Comparison of ENCODE assay signal across 11 cellular contexts in the genomic region with DNA sequence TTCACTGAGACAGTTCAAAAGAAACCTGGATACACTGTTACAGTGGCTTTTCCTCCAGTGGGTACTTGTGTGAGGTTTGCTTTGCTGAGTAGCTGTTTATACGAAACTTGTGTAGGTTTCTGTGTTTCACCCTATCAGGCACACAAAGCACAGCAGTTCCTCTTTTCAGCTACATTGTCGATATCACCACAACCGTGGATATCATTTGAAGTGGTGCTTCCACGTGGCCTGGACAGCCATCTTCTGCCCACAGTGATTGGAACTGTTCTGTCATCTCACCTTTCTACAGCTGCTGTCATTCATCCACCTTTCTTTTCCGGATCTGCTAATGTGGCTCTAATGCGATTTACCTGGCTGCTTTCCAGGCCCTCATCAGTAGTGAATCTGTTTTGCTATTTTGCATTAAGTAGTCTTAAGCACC.
DNase-seq lines count a peak whose midpoint lies in the region; ATAC-seq, FAIRE-seq and TF ChIP-seq lines count a peak whose summit lies in the region.
"Had no signal": no experiment of that assay in that cellular context is flagged by ENCODE, and none has a peak within 500 bp of the region (broad histone marks: within the 10 kb centered on the region; RNA-seq: fewer than 3 reads in every experiment).

No MANE protein-coding gene starts in this region.

- H3K36me3 ChIP-seq in KOPT-K1 (ENCODE audit: insufficient read depth, low read length) (no peaks in the 10 kb centered on the region), kidney (ENCODE audit: control insufficient read depth in 1 of 2, insufficient read depth in 2 of 2, low read length in 2 of 2) (no peaks in the 10 kb centered on the region)

- H3K4me3 ChIP-seq in kidney (ENCODE audit: low read length in 2 of 2) = no peak overlapping the region
- H3K4me3 ChIP-seq: mucosa of descending colon had no signal

- intact Hi-C loops in kidney (cut with DNase I) = no loop called here

- no peaks in the 10 kb centered on the region for H3K9me3 ChIP-seq in KOPT-K1 (ENCODE audit: insufficient read depth, low read length, poor library complexity, severe bottlenecking)
- no peaks in the 10 kb centered on the region for H3K9me3 ChIP-seq in kidney (ENCODE audit: control insufficient read depth in 1 of 2, low read length in 2 of 2)
- H3K9me3 ChIP-seq: mucosa of descending colon had no signal

- DNase-seq in OCI-M1 (lab: John Stamatoyannopoulos, UW) (peak; percentile 61), CD1c-positive myeloid dendritic cell (ENCODE audit: extremely low spot score) (no peak), activated gamma-delta T cell treated with Interleukin-2 at 50 U/mL for 16 hours (no peak), kidney (no peak), HuH-7.5 (ENCODE audit: low spot score) (no peak)
- DNase-seq: activated T-cell treated with anti-CD3 and anti-CD28 coated beads, Interleukin-2, amount 50 U/mL, for 48 hours; mucosa of descending colon had no signal

- no peaks in the 10 kb centered on the region for H3K4me1 ChIP-seq in kidney (ENCODE audit: control insufficient read depth in 1 of 2, insufficient read depth in 1 of 2, low read depth in 1 of 2, low read length in 2 of 2)

- no peak for FAIRE-seq in kidney (lab: Jason Lieb, UNC)
- FAIRE-seq: H54 had no signal

- H3K27ac ChIP-seq in KOPT-K1 (ENCODE audit: low read depth, low read length, poor library complexity, severe bottlenecking) = peak overlapping the region; percentile 37
- no peak overlapping the region for H3K27ac ChIP-seq in kidney (ENCODE audit: low read depth in 2 of 2, low read length in 2 of 2)

- ATAC-seq in GM18505 (IDR thresholded peaks at IDR 0.05; ENCODE audit: unreplicated experiment) (peak; percentile 56), HG02642 (IDR thresholded peaks at IDR 0.05; ENCODE audit: poor library complexity, unreplicated experiment) (peak; percentile 67)
- ATAC-seq: mucosa of descending colon had no signal

- no peak for TF ChIP-seq POLR2A in GM18505 (IDR thresholded peaks at IDR 0.05; ENCODE audit: borderline replicate concordance, extremely low read depth, insufficient read depth, insufficient read length)

- TF ChIP-seq CTCF in kidney (IDR thresholded peaks at IDR 0.05; ENCODE audit: borderline replicate concordance, extremely low read depth, insufficient read depth) = no peak

- H3K9ac ChIP-seq in kidney (ENCODE audit: low read length in 2 of 2) = no peak overlapping the region
